12 cellular contexts compared by ENCODE assay signal in genomic region chr4:10730590-10730989, GRCh38.
DNase-seq lines count a peak whose midpoint lies in the region; ATAC-seq and FAIRE-seq lines count a peak whose summit lies in the region.
"Had no signal": no experiment of that assay in that cellular context is flagged by ENCODE, and none has a peak within 500 bp of the region (broad histone marks: within the 10 kb centered on the region; RNA-seq: fewer than 3 reads in every experiment).

No MANE protein-coding gene starts in this region.

- ATAC-seq in GM18502 (IDR thresholded peaks at IDR 0.05; ENCODE audit: poor library complexity, unreplicated experiment), result peak; percentile 66
- peak; percentile 47 for ATAC-seq in GM19397 (IDR thresholded peaks at IDR 0.05; ENCODE audit: unreplicated experiment)
- peak; percentile 57 for ATAC-seq in HG02870 (IDR thresholded peaks at IDR 0.05; ENCODE audit: unreplicated experiment)
- peak; percentile 65 for ATAC-seq in HG03565 (IDR thresholded peaks at IDR 0.05; ENCODE audit: unreplicated experiment)
- ATAC-seq: HepG2, SK-N-SH treated with all-trans-retinoic acid at 6 μM for 48 hours had no signal

- no peak for FAIRE-seq in GM19239 (lab: Jason Lieb, UNC)
- FAIRE-seq: HepG2 had no signal

- no peaks in the 10 kb centered on the region for H3K36me3 ChIP-seq in effector memory CD4-positive, alpha-beta T cell (ENCODE audit: control insufficient read depth, insufficient read depth, low read length)
- H3K36me3 ChIP-seq: breast epithelium had no signal

- H3K4me3 ChIP-seq in effector memory CD4-positive, alpha-beta T cell (ENCODE audit: insufficient read depth, low read depth, low read length, poor library complexity, severe bottlenecking), result no peak overlapping the region
- H3K4me3 ChIP-seq: breast epithelium had no signal

- H3K4me1 ChIP-seq in effector memory CD4-positive, alpha-beta T cell (ENCODE audit: control insufficient read depth, insufficient read depth, low read length, poor library complexity, severe bottlenecking), result no peaks in the 10 kb centered on the region
- H3K4me1 ChIP-seq: breast epithelium had no signal

- no peak for DNase-seq in effector memory CD4-positive, alpha-beta T cell
- DNase-seq in NOMO-1 (lab: John Stamatoyannopoulos, UW; ENCODE audit: unreplicated experiment in 2 of 2), result no peak
- no peak for DNase-seq in GM19239 (ENCODE audit: insufficient read length, low spot score)
- DNase-seq in SKM-1 (lab: John Stamatoyannopoulos, UW; ENCODE audit: unreplicated experiment), result no peak
- DNase-seq: CD4-positive, alpha-beta memory T cell had no signal

- no peaks in the 10 kb centered on the region for H3K9me3 ChIP-seq in effector memory CD4-positive, alpha-beta T cell (ENCODE audit: control insufficient read depth, low read length)
- H3K9me3 ChIP-seq: breast epithelium had no signal

- H3K27ac ChIP-seq in effector memory CD4-positive, alpha-beta T cell (ENCODE audit: insufficient read depth, low read length, poor library complexity, severe bottlenecking), result no peak overlapping the region
- H3K27ac ChIP-seq: breast epithelium had no signal

- H3K27me3 ChIP-seq in effector memory CD4-positive, alpha-beta T cell (replicated peaks; ENCODE audit: control insufficient read depth, insufficient read depth, low read length, poor library complexity, severe bottlenecking), result no peaks in the 10 kb centered on the region
- H3K27me3 ChIP-seq: breast epithelium had no signal
